Comparison of ENCODE assay signal across 8 cellular contexts in the genomic region with DNA sequence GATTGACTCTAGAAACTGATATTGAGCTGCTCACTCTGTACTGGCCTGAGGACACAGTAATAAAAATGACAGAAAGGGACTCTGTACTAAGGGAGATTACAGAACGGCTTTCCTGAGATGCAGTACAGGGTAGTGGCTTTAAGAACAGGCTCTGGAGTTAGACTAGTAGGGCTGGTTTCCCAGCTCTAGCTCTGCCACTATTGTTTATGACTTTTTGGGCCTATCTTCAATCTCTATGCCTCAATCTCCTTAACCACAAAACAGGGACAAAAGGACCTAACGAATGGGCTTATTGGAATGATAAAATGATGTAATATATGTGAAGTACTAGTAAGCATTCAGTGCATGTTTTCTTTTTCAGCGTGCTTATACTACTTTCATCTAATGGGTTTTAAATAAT. TPM values are rescaled to one million over a fixed set of nuclear protein-coding genes. Genes with fewer than 3 reads are reported as not detected.
DNase-seq lines count a peak whose midpoint lies in the region; ATAC-seq and TF ChIP-seq lines count a peak whose summit lies in the region.

No MANE protein-coding gene starts in this region.

- ATAC-seq in activated T-helper 17 cell treated with anti-CD3 and anti-CD28 coated beads, Interleukin-2, amount 50 U/mL, for 72 hours (replicated peaks): no peak
- ATAC-seq in natural killer cell treated with Interleukin-12 subunit alpha and Interleukin-12 subunit beta and Interleukin-15 and Interleukin-18, amount 100 ng/mL, for 72 hours: no peak
- ATAC-seq in HG03097 (IDR thresholded peaks at IDR 0.05; ENCODE audit: low FRiP score, unreplicated experiment): no peak

- 74 to 78% methylated on average over 3 of the region's 3 CpGs for WGBS in tibial nerve, 2 donors

- H3K36me3 Mint-ChIP-seq in IgD-negative memory B cell: no peaks in the 10 kb centered on the region
- no peaks in the 10 kb centered on the region for H3K36me3 Mint-ChIP-seq in activated T-helper 17 cell treated with anti-CD3 and anti-CD28 coated beads, Interleukin-2, amount 50 U/mL, for 72 hours (ENCODE audit: low read depth)
- H3K36me3 Mint-ChIP-seq in natural killer cell treated with Interleukin-12 subunit alpha and Interleukin-12 subunit beta and Interleukin-15 and Interleukin-18, amount 100 ng/mL, for 72 hours: peaks cover 12% of the 10 kb centered on the region

- H3K27me3 ChIP-seq in tibial nerve: no peaks in the 10 kb centered on the region

- TF ChIP-seq EP300 in tibial nerve (IDR thresholded peaks at IDR 0.05): no peak

- peak; percentile 54 for DNase-seq in DMS53 (lab: John Stamatoyannopoulos, UW)
- DNase-seq in DMS53 treated with DMSO at 0.1 percent for 48 hours (lab: John Stamatoyannopoulos, UW; ENCODE audit: unreplicated experiment): no peak
- no peak for DNase-seq in natural killer cell treated with Interleukin-12 subunit alpha and Interleukin-12 subunit beta and Interleukin-15 and Interleukin-18, amount 100 ng/mL, for 72 hours (ENCODE audit: low spot score)
- no peak for DNase-seq in tibial nerve (ENCODE audit: low spot score in 2 of 2)
- DNase-seq in NCI-H1436 (lab: John Stamatoyannopoulos, UW): no peak

- H3K27ac ChIP-seq in tibial nerve: no peak overlapping the region

- H3K4me1 ChIP-seq in tibial nerve: peaks cover 0 to 20% (median 7%) of the 10 kb centered on the region in 4 donors

- peaks cover 10% of the 10 kb centered on the region for H3K27me3 Mint-ChIP-seq in IgD-negative memory B cell
- H3K27me3 Mint-ChIP-seq in activated T-helper 17 cell treated with anti-CD3 and anti-CD28 coated beads, Interleukin-2, amount 50 U/mL, for 72 hours: peaks cover 9% of the 10 kb centered on the region
- peaks cover 0 to 2% of the 10 kb centered on the region in 2 donors for H3K27me3 Mint-ChIP-seq in natural killer cell treated with Interleukin-12 subunit alpha and Interleukin-12 subunit beta and Interleukin-15 and Interleukin-18, amount 100 ng/mL, for 72 hours

- peaks cover 5 to 10% (median 10%) of the 10 kb centered on the region in 3 donors for H3K4me1 Mint-ChIP-seq in IgD-negative memory B cell
- peaks cover 16% of the 10 kb centered on the region for H3K4me1 Mint-ChIP-seq in activated T-helper 17 cell treated with anti-CD3 and anti-CD28 coated beads, Interleukin-2, amount 50 U/mL, for 72 hours
- peaks cover 24% of the 10 kb centered on the region in 2 donors for H3K4me1 Mint-ChIP-seq in natural killer cell treated with Interleukin-12 subunit alpha and Interleukin-12 subunit beta and Interleukin-15 and Interleukin-18, amount 100 ng/mL, for 72 hours (ENCODE audit: low read depth in 2 of 2)

- no peaks in the 10 kb centered on the region for H3K9me3 Mint-ChIP-seq in IgD-negative memory B cell
- peaks cover 3% of the 10 kb centered on the region for H3K9me3 Mint-ChIP-seq in activated T-helper 17 cell treated with anti-CD3 and anti-CD28 coated beads, Interleukin-2, amount 50 U/mL, for 72 hours
- H3K9me3 Mint-ChIP-seq in natural killer cell treated with Interleukin-12 subunit alpha and Interleukin-12 subunit beta and Interleukin-15 and Interleukin-18, amount 100 ng/mL, for 72 hours: no peaks in the 10 kb centered on the region

- H3K4me3 Mint-ChIP-seq in IgD-negative memory B cell: peak overlapping the region; percentile 84 to 96 (median 90)
- peak overlapping the region; percentile 88 for H3K4me3 Mint-ChIP-seq in activated T-helper 17 cell treated with anti-CD3 and anti-CD28 coated beads, Interleukin-2, amount 50 U/mL, for 72 hours
- peak overlapping the region; percentile 82 for H3K4me3 Mint-ChIP-seq in natural killer cell treated with Interleukin-12 subunit alpha and Interleukin-12 subunit beta and Interleukin-15 and Interleukin-18, amount 100 ng/mL, for 72 hours

- H3K27ac Mint-ChIP-seq in IgD-negative memory B cell: no peak overlapping the region
- peak overlapping the region; percentile 76 for H3K27ac Mint-ChIP-seq in activated T-helper 17 cell treated with anti-CD3 and anti-CD28 coated beads, Interleukin-2, amount 50 U/mL, for 72 hours
- H3K27ac Mint-ChIP-seq in natural killer cell treated with Interleukin-12 subunit alpha and Interleukin-12 subunit beta and Interleukin-15 and Interleukin-18, amount 100 ng/mL, for 72 hours: no peak overlapping the region

- H3K4me3 ChIP-seq in tibial nerve: no peak overlapping the region

- no peaks in the 10 kb centered on the region for H3K9me3 ChIP-seq in tibial nerve

- no peaks in the 10 kb centered on the region for H3K36me3 ChIP-seq in tibial nerve

- TF ChIP-seq POLR2A in tibial nerve (IDR thresholded peaks at IDR 0.05): no peak

- TF ChIP-seq CTCF in tibial nerve (IDR thresholded peaks at IDR 0.05): no peak

RNA-seq across cellular contexts. Expression of a gene that starts 1.4 kb away (rescaled TPM):
- 0.29 TPM for polyA plus RNA-seq in IgD-negative memory B cell
- total RNA-seq in activated T-helper 17 cell treated with anti-CD3 and anti-CD28 coated beads, Interleukin-2, amount 50 U/mL, for 72 hours: 10 to 100 TPM; 25.3 to 29.6 TPM
- total RNA-seq in natural killer cell treated with Interleukin-12 subunit alpha and Interleukin-12 subunit beta and Interleukin-15 and Interleukin-18, amount 100 ng/mL, for 72 hours: 10 to 100 TPM; 10.7 to 20.9 TPM
- not detected for total RNA-seq in tibial nerve

RNA-seq across cellular contexts. Expression of a gene that starts 45.8 kb away (rescaled TPM):
- not detected for polyA plus RNA-seq in IgD-negative memory B cell
- total RNA-seq in activated T-helper 17 cell treated with anti-CD3 and anti-CD28 coated beads, Interleukin-2, amount 50 U/mL, for 72 hours: not detected
- total RNA-seq in natural killer cell treated with Interleukin-12 subunit alpha and Interleukin-12 subunit beta and Interleukin-15 and Interleukin-18, amount 100 ng/mL, for 72 hours: not detected
- not detected for total RNA-seq in tibial nerve

Comparison
In these comparisons a context has a peak if more than half of its experiments do, and no peak if none do; other contexts are left out.
1. RNA of a gene that starts 1.4 kb away (total RNA-seq): 25.3 to 29.6 TPM in activated T-helper 17 cell treated with anti-CD3 and anti-CD28 coated beads, Interleukin-2, amount 50 U/mL, for 72 hours and 10.7 to 20.9 TPM in natural killer cell treated with Interleukin-12 subunit alpha and Interleukin-12 subunit beta and Interleukin-15 and Interleukin-18, amount 100 ng/mL, for 72 hours; not detected in tibial nerve; every median in the first group is over 10 times any median in the second.
2. Peak in every context shown above with its lines, with median percentiles within 50 percentile points of each other: H3K4me3 Mint-ChIP-seq.